In genomic region chr5:159743234-159743633, GRCh38 we compare ENCODE assay signal across 7 cellular contexts.
"Had no signal": no experiment of that assay in that cellular context is flagged by ENCODE, and none has a peak within 500 bp of the region (broad histone marks: within the 10 kb centered on the region; RNA-seq: fewer than 3 reads in every experiment).

No MANE protein-coding gene starts in this region.

- H3K27ac Mint-ChIP-seq: IgD-negative memory B cell had no signal

- DNase-seq: GM23248, GOT3, H7, KG1 had no signal

- H3K9me3 ChIP-seq: HAP-1 had no signal

- H2AFZ ChIP-seq: GM23248 had no signal

- H3K4me1 ChIP-seq: HAP-1 had no signal

- ATAC-seq: HCT116 had no signal

- H3K36me3 ChIP-seq: HAP-1 had no signal

- H3K27ac ChIP-seq: GM23248 had no signal

- H3K4me3 Mint-ChIP-seq: IgD-negative memory B cell had no signal

- H3K4me1 Mint-ChIP-seq: IgD-negative memory B cell had no signal

- H3K4me3 ChIP-seq: GM23248, HAP-1 had no signal

- H3K9ac ChIP-seq: GM23248 had no signal
